ENCODE assay signal across 19 cellular contexts in genomic region chr10:104734408-104734807, GRCh38.
DNase-seq lines count a peak whose midpoint lies in the region; ATAC-seq and TF ChIP-seq lines count a peak whose summit lies in the region.
"Had no signal": no experiment of that assay in that cellular context is flagged by ENCODE, and none has a peak within 500 bp of the region (broad histone marks: within the 10 kb centered on the region; RNA-seq: fewer than 3 reads in every experiment).

No MANE protein-coding gene starts in this region.

- H3K27me3 ChIP-seq in GM23338 (ENCODE audit: insufficient read depth) = no peaks in the 10 kb centered on the region
- H3K27me3 ChIP-seq in RWPE2 (ENCODE audit: insufficient read depth, poor library complexity, severe bottlenecking) = peaks cover 15% of the 10 kb centered on the region
- H3K27me3 ChIP-seq: SJCRH30 had no signal

- H3K4me3 ChIP-seq in GM23338 = no peak overlapping the region
- no peak overlapping the region for H3K4me3 ChIP-seq in RWPE2 (ENCODE audit: severe bottlenecking)
- H3K4me3 ChIP-seq in epithelial cell of esophagus (ENCODE audit: low read length) = no peak overlapping the region
- H3K4me3 ChIP-seq: A549, SJCRH30 had no signal

- DNase-seq in GM23338 (ENCODE audit: low spot score) (no peak), RWPE2 (ENCODE audit: low spot score) (no peak), epithelial cell of esophagus (ENCODE audit: low read depth) (peak; percentile 42), neural crest cell (ENCODE audit: low read depth, low spot score) (no peak), cortex of kidney (lab: John Stamatoyannopoulos, UW) (no peak), osteocyte (ENCODE audit: extremely low spot score, unreplicated experiment) (no peak), SW 1271 (lab: John Stamatoyannopoulos, UW) (no peak)
- DNase-seq in stimulated activated CD4-positive, alpha-beta T cell treated with anti-CD3 and anti-CD28 coated beads, Interleukin-4, amount 100 ng/mL, for 4 hours = no peak
- DNase-seq: GOT3, Karpas-422, NCI-H1694 treated with DMSO at 0.1 percent for 48 hours, NCI-H2081 treated with DMSO at 0.1 percent for 48 hours, NCI-H2171 treated with DMSO at 0.1 percent for 48 hours, NCI-H526, SJCRH30 had no signal

- peak overlapping the region; percentile 40; the same call in 1 of the 3 replicates for H3K4me3 Mint-ChIP-seq in GM23338
- peak overlapping the region; percentile 38 for H3K4me3 Mint-ChIP-seq in neural crest cell
- H3K4me3 Mint-ChIP-seq in osteocyte (ENCODE audit: unreplicated experiment) = no peak overlapping the region
- H3K4me3 Mint-ChIP-seq: B cell, CD14-positive monocyte had no signal

- H3F3A ChIP-seq in GM23338 (replicated peaks; ENCODE audit: low read depth) = no peaks in the 10 kb centered on the region

- no peaks in the 10 kb centered on the region for H3K79me2 ChIP-seq in GM23338 (replicated peaks; ENCODE audit: insufficient read depth)

- no peaks in the 10 kb centered on the region for H3K9me3 ChIP-seq in RWPE2 (ENCODE audit: severe bottlenecking)
- H3K9me3 ChIP-seq: A549, SJCRH30 had no signal

- ATAC-seq in GM23338 (no peak), RWPE2 (ENCODE audit: low read depth) (peak; percentile 46; the same call in 2 of the 3 replicates)
- ATAC-seq: A549, Panc1 had no signal

- H3K27ac Mint-ChIP-seq in GM23338 = no peak overlapping the region
- H3K27ac Mint-ChIP-seq in neural crest cell (ENCODE audit: unreplicated experiment) = no peak overlapping the region
- H3K27ac Mint-ChIP-seq in osteocyte (ENCODE audit: unreplicated experiment) = no peak overlapping the region
- H3K27ac Mint-ChIP-seq: B cell, CD14-positive monocyte had no signal

- H3K36me3 ChIP-seq in GM23338 (ENCODE audit: insufficient read depth) = no peaks in the 10 kb centered on the region
- no peaks in the 10 kb centered on the region for H3K36me3 ChIP-seq in RWPE2 (ENCODE audit: low read depth)
- H3K36me3 ChIP-seq: SJCRH30 had no signal

- H3K27me3 Mint-ChIP-seq in GM23338 (ENCODE audit: insufficient read depth, low read depth, poor library complexity) (peaks cover 4% of the 10 kb centered on the region), neural crest cell (ENCODE audit: low read depth) (peaks cover 23% of the 10 kb centered on the region), osteocyte (ENCODE audit: unreplicated experiment) (no peaks in the 10 kb centered on the region)

- H3K4me1 ChIP-seq in GM23338 (ENCODE audit: insufficient read depth) = peaks cover 7% of the 10 kb centered on the region
- H3K4me1 ChIP-seq in RWPE2 (ENCODE audit: insufficient read depth, poor library complexity, severe bottlenecking) = no peaks in the 10 kb centered on the region
- H3K4me1 ChIP-seq: A549, SJCRH30 had no signal

- TF ChIP-seq CTCF in GM23338 (conservative IDR thresholded peaks at IDR 0.05; ENCODE audit: low read depth in 2 of 2) = no peak
- no peak for TF ChIP-seq CTCF in RWPE2 (IDR thresholded peaks at IDR 0.05; ENCODE audit: poor library complexity, severe bottlenecking)
- TF ChIP-seq CTCF in epithelial cell of esophagus (IDR thresholded peaks at IDR 0.05; ENCODE audit: insufficient read depth, low read depth, low read length, missing control alignments) = no peak
- TF ChIP-seq CTCF in neural crest cell (conservative IDR thresholded peaks at IDR 0.05) = no peak
- TF ChIP-seq CTCF in osteocyte (IDR thresholded peaks at IDR 0.05) = no peak

- H3K36me3 Mint-ChIP-seq in GM23338 (ENCODE audit: low read depth) (no peaks in the 10 kb centered on the region), neural crest cell (ENCODE audit: low read depth) (no peaks in the 10 kb centered on the region), osteocyte (ENCODE audit: unreplicated experiment) (no peaks in the 10 kb centered on the region)
- H3K36me3 Mint-ChIP-seq: CD14-positive monocyte had no signal

- H3K4me1 Mint-ChIP-seq in GM23338 (peaks cover 29% of the 10 kb centered on the region), neural crest cell (peaks cover 18% of the 10 kb centered on the region), osteocyte (ENCODE audit: unreplicated experiment) (no peaks in the 10 kb centered on the region)
- H3K4me1 Mint-ChIP-seq: B cell, CD14-positive monocyte had no signal

- H3K9me3 Mint-ChIP-seq in GM23338 = no peaks in the 10 kb centered on the region
- H3K9me3 Mint-ChIP-seq in neural crest cell = no peaks in the 10 kb centered on the region
- no peaks in the 10 kb centered on the region for H3K9me3 Mint-ChIP-seq in osteocyte (ENCODE audit: unreplicated experiment)

- H2AFZ ChIP-seq in GM23338 = peak overlapping the region; percentile 25

- no peaks in the 10 kb centered on the region for H4K20me1 ChIP-seq in GM23338 (replicated peaks; ENCODE audit: insufficient read depth)

- H3K27ac ChIP-seq in GM23338 (ENCODE audit: low read depth) (no peak overlapping the region), RWPE2 (ENCODE audit: poor library complexity, severe bottlenecking) (no peak overlapping the region)
- H3K27ac ChIP-seq: A549, SJCRH30 had no signal

- peaks cover 5% of the 10 kb centered on the region; the same call in 1 of the 2 replicates for H3K9me2 ChIP-seq in GM23338 (ENCODE audit: insufficient read depth)

- H3K4me2 ChIP-seq in GM23338 = no peak overlapping the region
- H3K4me2 ChIP-seq: A549 had no signal

TF ChIP-seq in GM23338, 12 proteins besides CTCF, POLR2A, EP300 and RAD21 (continues in another document):
- TF ChIP-seq ZNF331 (CRISPR knock-in tag; IDR thresholded peaks at IDR 0.05; ENCODE audit: low read depth) = no peak
- TF ChIP-seq ZNF114 (CRISPR knock-in tag; IDR thresholded peaks at IDR 0.05) = no peak
- no peak for TF ChIP-seq STAT1 (IDR thresholded peaks at IDR 0.05; ENCODE audit: unreplicated experiment)
- no peak for TF ChIP-seq REST (IDR thresholded peaks at IDR 0.05; ENCODE audit: unreplicated experiment)
- no peak for TF ChIP-seq JUNB (IDR thresholded peaks at IDR 0.05; ENCODE audit: unreplicated experiment)
- no peak for TF ChIP-seq ETS1 (IDR thresholded peaks at IDR 0.05)
- TF ChIP-seq POLR2AphosphoS5 (IDR thresholded peaks at IDR 0.05; ENCODE audit: low read depth) = no peak
- TF ChIP-seq EZH2phosphoT487 (IDR thresholded peaks at IDR 0.05; ENCODE audit: unreplicated experiment) = no peak
